7 cellular contexts compared by ENCODE assay signal in the genomic region with DNA sequence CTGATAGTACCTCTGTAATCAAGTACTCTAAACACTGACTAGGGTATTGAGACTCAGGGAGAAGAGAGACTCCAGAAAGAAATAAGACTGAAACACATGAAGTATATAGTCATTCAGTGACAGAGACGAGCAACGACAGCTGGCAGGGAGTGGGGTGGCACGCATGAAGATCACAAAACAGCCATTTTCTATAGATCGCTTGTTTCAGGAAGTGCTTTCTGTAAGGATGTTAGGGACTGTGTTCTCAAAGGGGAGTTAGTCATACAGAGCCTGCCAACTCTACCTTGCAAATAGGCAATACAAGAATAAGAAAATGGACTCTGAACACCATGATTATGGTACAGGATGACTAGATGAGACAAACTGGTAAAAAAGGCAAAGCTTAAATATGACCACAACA.
DNase-seq lines count a peak whose midpoint lies in the region; ATAC-seq and TF ChIP-seq lines count a peak whose summit lies in the region.

No MANE protein-coding gene starts in this region.

- peak; percentile 93 for ATAC-seq in GM19351 (IDR thresholded peaks at IDR 0.05; ENCODE audit: unreplicated experiment)
- peak; percentile 95 for ATAC-seq in HG03064 (IDR thresholded peaks at IDR 0.05; ENCODE audit: low read depth, unreplicated experiment)
- ATAC-seq in activated CD8-positive, alpha-beta T cell treated with anti-CD3 and anti-CD28 coated beads, Interleukin-2, amount 10 ng/mL, durations not matched to agents 7 days and 5 days: peak; percentile 78
- ATAC-seq in PC-3: no peak

- H3K36me3 Mint-ChIP-seq in activated CD8-positive, alpha-beta T cell treated with anti-CD3 and anti-CD28 coated beads, Interleukin-2, amount 10 ng/mL, durations not matched to agents 7 days and 5 days (ENCODE audit: low read depth): peaks cover 32% of the 10 kb centered on the region

- H3K4me1 ChIP-seq in PC-3 (ENCODE audit: insufficient read depth, low read length) (peaks cover 6% of the 10 kb centered on the region; the same call in 1 of the 2 replicates), prostate gland (replicated peaks) (no peaks in the 10 kb centered on the region)

- H3K4me3 Mint-ChIP-seq in activated CD8-positive, alpha-beta T cell treated with anti-CD3 and anti-CD28 coated beads, Interleukin-2, amount 10 ng/mL, durations not matched to agents 7 days and 5 days: no peak overlapping the region

- H3K79me2 ChIP-seq in PC-3 (ENCODE audit: low read length): peaks cover 48% of the 10 kb centered on the region

- no peaks in the 10 kb centered on the region for H3K9me3 ChIP-seq in PC-3 (ENCODE audit: low read length)
- H3K9me3 ChIP-seq in prostate gland: no peaks in the 10 kb centered on the region

- no peak overlapping the region for H3K4me2 ChIP-seq in PC-3 (ENCODE audit: low read length)

- no peaks in the 10 kb centered on the region for H3K9me3 Mint-ChIP-seq in activated CD8-positive, alpha-beta T cell treated with anti-CD3 and anti-CD28 coated beads, Interleukin-2, amount 10 ng/mL, durations not matched to agents 7 days and 5 days (ENCODE audit: insufficient read depth)

- H3K27ac ChIP-seq in PC-3 (ENCODE audit: low read length) (no peak overlapping the region), prostate gland (no peak overlapping the region)

- whole genome bisulfite sequencing in prostate gland: 90% methylated on average over 4 of the region's 4 CpGs

- H3K27me3 Mint-ChIP-seq in activated CD8-positive, alpha-beta T cell treated with anti-CD3 and anti-CD28 coated beads, Interleukin-2, amount 10 ng/mL, durations not matched to agents 7 days and 5 days (ENCODE audit: low read depth): no peaks in the 10 kb centered on the region

- POLR2A ChIA-PET in activated CD8-positive, alpha-beta T cell treated with anti-CD3 and anti-CD28 coated beads, Interleukin-2, amount 10 ng/mL, durations not matched to agents 7 days and 5 days (lab: Charles Lee): interaction anchor here (1.0 to 1.4 kb wide), 3 partner anchors 139 to 141 kb away, joined by 4 to 5 read pairs (median 4); a partner anchor contains a TSS
- POLR2A ChIA-PET in PC-3 (lab: Charles Lee; ENCODE audit: unreplicated experiment): interaction anchor here (0.6 kb wide), 1 partner anchor 169 kb away, joined by 3 read pairs; no protein-coding TSS in a partner anchor

- H2AFZ ChIP-seq in PC-3 (ENCODE audit: low read length): no peak overlapping the region

- H3K4me1 Mint-ChIP-seq in activated CD8-positive, alpha-beta T cell treated with anti-CD3 and anti-CD28 coated beads, Interleukin-2, amount 10 ng/mL, durations not matched to agents 7 days and 5 days (ENCODE audit: low read depth): peaks cover 18% of the 10 kb centered on the region

- TF ChIP-seq POLR2A in prostate gland (IDR thresholded peaks at IDR 0.05): no peak

- H3K4me3 ChIP-seq in PC-3 (ENCODE audit: low read length): no peak overlapping the region
- H3K4me3 ChIP-seq in prostate gland: no peak overlapping the region

- H3K36me3 ChIP-seq in PC-3 (ENCODE audit: low read depth, low read length): peaks cover 13% of the 10 kb centered on the region; the same call in 1 of the 2 replicates
- no peaks in the 10 kb centered on the region for H3K36me3 ChIP-seq in prostate gland

- intact Hi-C loops in PC-3 (cut with micrococcal nuclease): loop anchor here (10.0 kb wide), 2 partner anchors 597 to 1087 kb away; no protein-coding TSS in a partner anchor
- intact Hi-C loops in prostate gland (cut with DNase I): loop anchor here (10.0 kb wide), 3 partner anchors 767 to 1327 kb away; no protein-coding TSS in a partner anchor

- no peaks in the 10 kb centered on the region for H3K9me2 ChIP-seq in PC-3 (replicated peaks; ENCODE audit: low read length)

- no peaks in the 10 kb centered on the region for H3K27me3 ChIP-seq in PC-3 (ENCODE audit: low read length)
- no peaks in the 10 kb centered on the region for H3K27me3 ChIP-seq in prostate gland (replicated peaks; ENCODE audit: insufficient read depth)

- BruUV-seq in PC-3 (replicated peaks; lab: Mats Ljungman, UMichigan): no TSS peak

- H3F3A ChIP-seq in PC-3 (ENCODE audit: low read length, unreplicated experiment): no peaks in the 10 kb centered on the region

- 0 out of 2 replicates have a peak, but pooled peaks cover 4% of the 10 kb centered on the region for H4K20me1 ChIP-seq in PC-3 (ENCODE audit: low read length)

- TF ChIP-seq CTCF in PC-3 (conservative IDR thresholded peaks at IDR 0.05; ENCODE audit: low read depth, low read length) (no peak), prostate gland (IDR thresholded peaks at IDR 0.05) (no peak)

- no peak overlapping the region for H3K9ac ChIP-seq in PC-3 (ENCODE audit: low read length)

- CTCF ChIA-PET in activated CD8-positive, alpha-beta T cell treated with anti-CD3 and anti-CD28 coated beads, Interleukin-2, amount 10 ng/mL, durations not matched to agents 7 days and 5 days (lab: Charles Lee): interaction anchor here (1.3 to 2.4 kb wide), 4 partner anchors 11 to 141 kb away, joined by 4 to 8 read pairs (median 6); no protein-coding TSS in a partner anchor
- CTCF ChIA-PET in PC-3 (lab: Charles Lee): no interaction called here

- H3K27ac Mint-ChIP-seq in activated CD8-positive, alpha-beta T cell treated with anti-CD3 and anti-CD28 coated beads, Interleukin-2, amount 10 ng/mL, durations not matched to agents 7 days and 5 days: no peak overlapping the region

- DNase-seq in activated CD8-positive, alpha-beta T cell treated with anti-CD3 and anti-CD28 coated beads, Interleukin-2, amount 10 ng/mL, durations not matched to agents 7 days and 5 days: peak; percentile 42
- DNase-seq in stimulated activated CD4-positive, alpha-beta T cell treated with anti-CD3 and anti-CD28 coated beads, TNF-alpha, amount 100 ng/mL, for 48 hours (ENCODE audit: low read depth in 3 of 3): peak; percentile 19 to 52 (median 25)
- DNase-seq in PC-3: no peak
- DNase-seq in foreskin melanocyte: no peak
- DNase-seq in prostate gland (ENCODE audit: low spot score): no peak

Comparison
In these comparisons a context has a peak if more than half of its experiments do, and no peak if none do; other contexts are left out.
1. DNase-seq: peak in activated CD8-positive, alpha-beta T cell treated with anti-CD3 and anti-CD28 coated beads, Interleukin-2, amount 10 ng/mL, durations not matched to agents 7 days and 5 days (single experiment) and stimulated activated CD4-positive, alpha-beta T cell treated with anti-CD3 and anti-CD28 coated beads, TNF-alpha, amount 100 ng/mL, for 48 hours (3 of 3); none in PC-3 (single experiment), foreskin melanocyte (single experiment) and prostate gland (single experiment).